In genomic region chr1:43858324-43858723, GRCh38 we compare ENCODE assay signal across 8 cellular contexts.
DNase-seq lines count a peak whose midpoint lies in the region; ATAC-seq, FAIRE-seq and TF ChIP-seq lines count a peak whose summit lies in the region.

No MANE protein-coding gene starts in this region.

- H2BK5ac ChIP-seq in mesendoderm (ENCODE audit: low read length) = no peak overlapping the region

- no peak overlapping the region for H3K23ac ChIP-seq in mesendoderm (ENCODE audit: low read length)

- peak; percentile 79 for FAIRE-seq in bronchial epithelial cell (lab: Jason Lieb, UNC)
- no peak for FAIRE-seq in GM19239 (lab: Jason Lieb, UNC)

- no peak for ATAC-seq in GM21447 (IDR thresholded peaks at IDR 0.05; ENCODE audit: unreplicated experiment)
- ATAC-seq in GM21737 (IDR thresholded peaks at IDR 0.05; ENCODE audit: unreplicated experiment) = no peak

- H2BK15ac ChIP-seq in mesendoderm (replicated peaks; ENCODE audit: low read depth) = no peak overlapping the region

- WGBS in mesendoderm (ENCODE audit: extremely low coverage, insufficient coverage, low lambda C conversion rate) = no CpG with 5 or more reads among the region's 2 CpGs

- no peak for TF ChIP-seq CTCF in bronchial epithelial cell (IDR thresholded peaks at IDR 0.05; ENCODE audit: insufficient read depth, low read length, severe bottlenecking)

- no peak overlapping the region for H3K4me2 ChIP-seq in mesendoderm (ENCODE audit: low read length)

- H3K4me3 ChIP-seq in bronchial epithelial cell (ENCODE audit: low read depth, low read length) (no peak overlapping the region), mesendoderm (ENCODE audit: low read length) (no peak overlapping the region)

- H4K8ac ChIP-seq in mesendoderm (ENCODE audit: low read depth, low read length) = no peak overlapping the region

- no peak overlapping the region for H3K27ac ChIP-seq in mesendoderm (ENCODE audit: low read depth, low read length)

- no peak overlapping the region for H3K4ac ChIP-seq in mesendoderm (ENCODE audit: low read depth, low read length)

- H3K36me3 ChIP-seq in bronchial epithelial cell (ENCODE audit: control insufficient read depth, insufficient read depth, low read length) (no peaks in the 10 kb centered on the region), mesendoderm (ENCODE audit: control insufficient read depth, insufficient read depth, low read length) (no peaks in the 10 kb centered on the region)

- H3K18ac ChIP-seq in mesendoderm (ENCODE audit: low read length) = no peak overlapping the region

- no peaks in the 10 kb centered on the region for H3K79me1 ChIP-seq in mesendoderm (ENCODE audit: low read length)

- peaks cover 3% of the 10 kb centered on the region for H3K4me1 ChIP-seq in mesendoderm (ENCODE audit: control insufficient read depth, low read depth, low read length)

- H3K79me2 ChIP-seq in mesendoderm (ENCODE audit: control insufficient read depth, insufficient read depth, low read length) = no peaks in the 10 kb centered on the region

- peak; percentile 95 for DNase-seq in AG20443 (ENCODE audit: low spot score)
- peak; percentile 20 for DNase-seq in LoVo (ENCODE audit: low spot score)
- peak; percentile 84 for DNase-seq in bronchial epithelial cell (ENCODE audit: low read depth)
- DNase-seq in mesendoderm = peak; percentile 99
- DNase-seq in NCI-H748 treated with DMSO at 0.1 percent for 48 hours (lab: John Stamatoyannopoulos, UW) = no peak
- DNase-seq in GM19239 (ENCODE audit: insufficient read length, low spot score) = no peak

- H2AK5ac ChIP-seq in mesendoderm (ENCODE audit: low read length) = no peak overlapping the region

- H3K9ac ChIP-seq in mesendoderm (ENCODE audit: low read length) = no peak overlapping the region

- no peaks in the 10 kb centered on the region for H3K27me3 ChIP-seq in bronchial epithelial cell (ENCODE audit: control insufficient read depth, insufficient read depth, low read length)
- no peaks in the 10 kb centered on the region for H3K27me3 ChIP-seq in mesendoderm (ENCODE audit: insufficient read depth, low read length, poor library complexity)

- no peak overlapping the region for H2BK120ac ChIP-seq in mesendoderm (ENCODE audit: low read depth, low read length)

- H3K56ac ChIP-seq in mesendoderm (ENCODE audit: low read length) = no peak overlapping the region

- no peak overlapping the region for H4K5ac ChIP-seq in mesendoderm (ENCODE audit: low read length)

Comparison
In these comparisons a context has a peak if more than half of its experiments do, and no peak if none do; other contexts are left out.
1. DNase-seq: peak in AG20443 (single experiment), LoVo (single experiment), bronchial epithelial cell (single experiment) and mesendoderm (single experiment); none in NCI-H748 treated with DMSO at 0.1 percent for 48 hours (single experiment) and GM19239 (single experiment).